Comparison of ENCODE assay signal across 1 cellular context in genomic region chr14:96797188-96797942, GRCh38.
TF ChIP-seq lines count a peak whose summit lies in the region.

A gene with protein sequence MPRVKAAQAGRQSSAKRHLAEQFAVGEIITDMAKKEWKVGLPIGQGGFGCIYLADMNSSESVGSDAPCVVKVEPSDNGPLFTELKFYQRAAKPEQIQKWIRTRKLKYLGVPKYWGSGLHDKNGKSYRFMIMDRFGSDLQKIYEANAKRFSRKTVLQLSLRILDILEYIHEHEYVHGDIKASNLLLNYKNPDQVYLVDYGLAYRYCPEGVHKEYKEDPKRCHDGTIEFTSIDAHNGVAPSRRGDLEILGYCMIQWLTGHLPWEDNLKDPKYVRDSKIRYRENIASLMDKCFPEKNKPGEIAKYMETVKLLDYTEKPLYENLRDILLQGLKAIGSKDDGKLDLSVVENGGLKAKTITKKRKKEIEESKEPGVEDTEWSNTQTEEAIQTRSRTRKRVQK (plus strand): TSS chr14:96797382. CDS start chr14:96833472, 36,090 bp downstream.

TF ChIP-seq in K562, 482 proteins besides CTCF, POLR2A, EP300 and RAD21 (continued from another document and continues in another):
- TF ChIP-seq ADNP (tag; IDR thresholded peaks at IDR 0.05) (no peak), NUFIP1 (IDR thresholded peaks at IDR 0.05; ENCODE audit: partially characterized antibody) (no peak), ZNF347 (CRISPR knock-in tag; IDR thresholded peaks at IDR 0.05; ENCODE audit: low read depth) (no peak), ZNF12 (CRISPR knock-in tag; IDR thresholded peaks at IDR 0.05) (peak; percentile 28; the same call in 1 of the 2 replicates), E2F6 (IDR thresholded peaks at IDR 0.05; ENCODE audit: borderline replicate concordance in 1 of 2, extremely low read depth in 1 of 2, insufficient read depth in 1 of 2, insufficient read length in 1 of 2, low read depth in 1 of 2, low read length in 1 of 2, poor library complexity in 1 of 2, severe bottlenecking in 1 of 2) (peak; percentile 98), ATF2 (CRISPR knock-in tag; IDR thresholded peaks at IDR 0.05) (no peak), SREBF1 (IDR thresholded peaks at IDR 0.05; ENCODE audit: borderline replicate concordance, low read depth, low read length) (no peak), POLR3A (IDR thresholded peaks at IDR 0.05; ENCODE audit: borderline replicate concordance, extremely low read depth, insufficient read depth, insufficient read length) (no peak), PHF20 (IDR thresholded peaks at IDR 0.05; ENCODE audit: partially characterized antibody) (no peak), ZEB2 (IDR thresholded peaks at IDR 0.05) (no peak), ZNF316 (IDR thresholded peaks at IDR 0.05) (no peak), ZKSCAN1 (IDR thresholded peaks at IDR 0.05; ENCODE audit: low read depth, low read length) (no peak), PTRF (tag; IDR thresholded peaks at IDR 0.05) (no peak), NR1H2 (CRISPR knock-in tag; IDR thresholded peaks at IDR 0.05) (no peak), PBX2 (CRISPR knock-in tag; IDR thresholded peaks at IDR 0.05; ENCODE audit: low read depth) (no peak), PBX2 (tag; conservative IDR thresholded peaks at IDR 0.05; ENCODE audit: low read depth) (no peak), RFX7 (CRISPR knock-in tag; IDR thresholded peaks at IDR 0.05) (no peak), IRF1 (CRISPR knock-in tag; IDR thresholded peaks at IDR 0.05; ENCODE audit: borderline replicate concordance) (no peak), GTF3C2 (IDR thresholded peaks at IDR 0.05; ENCODE audit: borderline replicate concordance, extremely low read depth, insufficient read length) (no peak), ILF3 (IDR thresholded peaks at IDR 0.05; ENCODE audit: borderline replicate concordance) (no peak), POLR2B (IDR thresholded peaks at IDR 0.05; ENCODE audit: low read depth, partially characterized antibody) (no peak), PTTG1 (tag; IDR thresholded peaks at IDR 0.05; ENCODE audit: low read depth) (no peak), TAF7 (tag; IDR thresholded peaks at IDR 0.05) (no peak), POLR3G (IDR thresholded peaks at IDR 0.05; ENCODE audit: extremely low read depth, insufficient read length, insufficient replicate concordance) (no peak), KDM2B (CRISPR knock-in tag; IDR thresholded peaks at IDR 0.05) (no peak), ETV1 (tag; conservative IDR thresholded peaks at IDR 0.05; ENCODE audit: low read depth) (no peak), ZNF146 (CRISPR knock-in tag; IDR thresholded peaks at IDR 0.05; ENCODE audit: unreplicated experiment) (no peak), CTBP1 (IDR thresholded peaks at IDR 0.05; ENCODE audit: borderline replicate concordance) (peak; percentile 22; the same call in 1 of the 2 replicates), ZNF740 (CRISPR knock-in tag; IDR thresholded peaks at IDR 0.05) (no peak), ZNF740 (tag; IDR thresholded peaks at IDR 0.05) (no peak), MAFG (tag; conservative IDR thresholded peaks at IDR 0.05) (no peak), GATAD2A (IDR thresholded peaks at IDR 0.05) (no peak), JUNB (CRISPR knock-in tag; conservative IDR thresholded peaks at IDR 0.05) (no peak), MTA2 (IDR thresholded peaks at IDR 0.05; ENCODE audit: low read depth) (no peak)
- TF ChIP-seq, protein P1, sequence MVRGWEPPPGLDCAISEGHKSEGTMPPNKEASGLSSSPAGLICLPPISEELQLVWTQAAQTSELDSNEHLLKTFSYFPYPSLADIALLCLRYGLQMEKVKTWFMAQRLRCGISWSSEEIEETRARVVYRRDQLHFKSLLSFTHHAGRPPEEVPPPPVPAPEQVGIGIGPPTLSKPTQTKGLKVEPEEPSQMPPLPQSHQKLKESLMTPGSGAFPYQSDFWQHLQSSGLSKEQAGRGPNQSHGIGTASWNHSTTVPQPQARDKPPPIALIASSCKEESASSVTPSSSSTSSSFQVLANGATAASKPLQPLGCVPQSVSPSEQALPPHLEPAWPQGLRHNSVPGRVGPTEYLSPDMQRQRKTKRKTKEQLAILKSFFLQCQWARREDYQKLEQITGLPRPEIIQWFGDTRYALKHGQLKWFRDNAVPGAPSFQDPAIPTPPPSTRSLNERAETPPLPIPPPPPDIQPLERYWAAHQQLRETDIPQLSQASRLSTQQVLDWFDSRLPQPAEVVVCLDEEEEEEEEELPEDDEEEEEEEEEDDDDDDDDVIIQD (CRISPR knock-in tag; IDR thresholded peaks at IDR 0.05): no peak
- TF ChIP-seq, protein P2, sequence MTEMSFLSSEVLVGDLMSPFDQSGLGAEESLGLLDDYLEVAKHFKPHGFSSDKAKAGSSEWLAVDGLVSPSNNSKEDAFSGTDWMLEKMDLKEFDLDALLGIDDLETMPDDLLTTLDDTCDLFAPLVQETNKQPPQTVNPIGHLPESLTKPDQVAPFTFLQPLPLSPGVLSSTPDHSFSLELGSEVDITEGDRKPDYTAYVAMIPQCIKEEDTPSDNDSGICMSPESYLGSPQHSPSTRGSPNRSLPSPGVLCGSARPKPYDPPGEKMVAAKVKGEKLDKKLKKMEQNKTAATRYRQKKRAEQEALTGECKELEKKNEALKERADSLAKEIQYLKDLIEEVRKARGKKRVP (CRISPR knock-in tag; IDR thresholded peaks at IDR 0.05): no peak
- TF ChIP-seq, protein P3, sequence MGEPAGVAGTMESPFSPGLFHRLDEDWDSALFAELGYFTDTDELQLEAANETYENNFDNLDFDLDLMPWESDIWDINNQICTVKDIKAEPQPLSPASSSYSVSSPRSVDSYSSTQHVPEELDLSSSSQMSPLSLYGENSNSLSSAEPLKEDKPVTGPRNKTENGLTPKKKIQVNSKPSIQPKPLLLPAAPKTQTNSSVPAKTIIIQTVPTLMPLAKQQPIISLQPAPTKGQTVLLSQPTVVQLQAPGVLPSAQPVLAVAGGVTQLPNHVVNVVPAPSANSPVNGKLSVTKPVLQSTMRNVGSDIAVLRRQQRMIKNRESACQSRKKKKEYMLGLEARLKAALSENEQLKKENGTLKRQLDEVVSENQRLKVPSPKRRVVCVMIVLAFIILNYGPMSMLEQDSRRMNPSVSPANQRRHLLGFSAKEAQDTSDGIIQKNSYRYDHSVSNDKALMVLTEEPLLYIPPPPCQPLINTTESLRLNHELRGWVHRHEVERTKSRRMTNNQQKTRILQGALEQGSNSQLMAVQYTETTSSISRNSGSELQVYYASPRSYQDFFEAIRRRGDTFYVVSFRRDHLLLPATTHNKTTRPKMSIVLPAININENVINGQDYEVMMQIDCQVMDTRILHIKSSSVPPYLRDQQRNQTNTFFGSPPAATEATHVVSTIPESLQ (CRISPR knock-in tag; IDR thresholded peaks at IDR 0.05): no peak
- TF ChIP-seq, protein P4, sequence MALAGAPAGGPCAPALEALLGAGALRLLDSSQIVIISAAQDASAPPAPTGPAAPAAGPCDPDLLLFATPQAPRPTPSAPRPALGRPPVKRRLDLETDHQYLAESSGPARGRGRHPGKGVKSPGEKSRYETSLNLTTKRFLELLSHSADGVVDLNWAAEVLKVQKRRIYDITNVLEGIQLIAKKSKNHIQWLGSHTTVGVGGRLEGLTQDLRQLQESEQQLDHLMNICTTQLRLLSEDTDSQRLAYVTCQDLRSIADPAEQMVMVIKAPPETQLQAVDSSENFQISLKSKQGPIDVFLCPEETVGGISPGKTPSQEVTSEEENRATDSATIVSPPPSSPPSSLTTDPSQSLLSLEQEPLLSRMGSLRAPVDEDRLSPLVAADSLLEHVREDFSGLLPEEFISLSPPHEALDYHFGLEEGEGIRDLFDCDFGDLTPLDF (CRISPR knock-in tag; IDR thresholded peaks at IDR 0.05): peak; percentile 62; the same call in 1 of the 2 replicates
